Comparison of ENCODE assay signal across 8 cellular contexts in the genomic region with DNA sequence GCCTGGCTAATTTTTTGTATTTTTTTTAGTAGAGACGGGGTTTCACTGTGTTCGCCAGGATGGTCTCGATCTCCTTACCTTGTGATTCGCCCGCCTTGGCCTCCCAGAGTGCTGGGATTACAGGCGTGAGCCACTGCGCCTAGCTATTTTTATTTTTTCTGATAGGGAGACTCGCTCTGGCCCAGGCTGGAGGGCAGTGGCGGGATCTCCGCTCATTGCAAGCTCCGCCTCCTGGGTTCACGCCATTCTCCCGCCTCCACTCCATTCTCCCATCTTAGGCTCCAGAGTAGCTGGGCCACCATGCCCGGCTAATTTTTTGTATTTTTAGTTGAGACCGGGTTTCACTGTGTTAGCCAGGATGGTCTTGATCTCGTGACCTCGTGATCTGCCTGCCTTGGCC. TPM values are rescaled to one million over a fixed set of nuclear protein-coding genes. Genes with fewer than 3 reads are reported as not detected.
A peak's percentile ranks its signal among the peaks of the same experiment; 100 is the strongest.
DNase-seq lines count a peak whose midpoint lies in the region; ATAC-seq and TF ChIP-seq lines count a peak whose summit lies in the region.
"Not testable (repeated sequence)": the region's sequence is repeated elsewhere in the genome, so short reads cannot be mapped to it uniquely, and the experiment has no call there.

No MANE protein-coding gene starts in this region.

- H3K36me3 Mint-ChIP-seq in GM23338 (ENCODE audit: low read depth): peaks cover 10% of the 10 kb centered on the region
- peaks cover 12% of the 10 kb centered on the region for H3K36me3 Mint-ChIP-seq in activated CD8-positive, alpha-beta memory T cell treated with anti-CD3 and anti-CD28 coated beads, Interleukin-2, amount 10 ng/mL, durations not matched to agents 7 days and 5 days
- not testable (repeated sequence) for H3K36me3 Mint-ChIP-seq in activated naive CD8-positive, alpha-beta T cell; naive B cell; type B pancreatic cell
- H3K36me3 Mint-ChIP-seq in effector memory CD8-positive, alpha-beta T cell (ENCODE audit: insufficient read depth): peaks cover 22% of the 10 kb centered on the region

- H3F3A ChIP-seq in GM23338 (replicated peaks; ENCODE audit: low read depth): not testable (repeated sequence)

- H3K27me3 ChIP-seq in GM23338 (ENCODE audit: insufficient read depth); ovary: not testable (repeated sequence)

- not testable (repeated sequence) for DNase-seq in GM23338 (ENCODE audit: low spot score); activated CD8-positive, alpha-beta memory T cell treated with anti-CD3 and anti-CD28 coated beads, Interleukin-2, amount 10 ng/mL, durations not matched to agents 7 days and 5 days; effector memory CD8-positive, alpha-beta T cell; naive B cell
- peak in 3 of 5 donors; percentile 26 to 39 (median 33) for DNase-seq in ovary
- peak; percentile 49 for DNase-seq in type B pancreatic cell (ENCODE audit: extremely low spot score, unreplicated experiment)

- not testable (repeated sequence) for H3K4me3 ChIP-seq in GM23338, ovary

- H3K79me2 ChIP-seq in GM23338 (replicated peaks; ENCODE audit: insufficient read depth): not testable (repeated sequence)

- not testable (repeated sequence) for H3K4me1 Mint-ChIP-seq in GM23338; effector memory CD8-positive, alpha-beta T cell (ENCODE audit: low read depth in 2 of 2); type B pancreatic cell (ENCODE audit: unreplicated experiment)
- H3K4me1 Mint-ChIP-seq in activated CD8-positive, alpha-beta memory T cell treated with anti-CD3 and anti-CD28 coated beads, Interleukin-2, amount 10 ng/mL, durations not matched to agents 7 days and 5 days: peaks cover 28% of the 10 kb centered on the region
- peaks cover 20% of the 10 kb centered on the region for H3K4me1 Mint-ChIP-seq in activated naive CD8-positive, alpha-beta T cell (ENCODE audit: low read depth)
- H3K4me1 Mint-ChIP-seq in naive B cell: peaks cover 0 to 28% (median 0%) of the 10 kb centered on the region in 3 donors

- WGBS in ovary, 3 donors: 91 to 93% (median 92%) methylated on average over 17 of the region's 17 CpGs

- not testable (repeated sequence) for H3K9me3 Mint-ChIP-seq in GM23338; activated CD8-positive, alpha-beta memory T cell treated with anti-CD3 and anti-CD28 coated beads, Interleukin-2, amount 10 ng/mL, durations not matched to agents 7 days and 5 days (ENCODE audit: low read depth); activated naive CD8-positive, alpha-beta T cell (ENCODE audit: low read depth); effector memory CD8-positive, alpha-beta T cell; naive B cell; type B pancreatic cell

- H3K27ac ChIP-seq in GM23338 (ENCODE audit: low read depth) (peak overlapping the region; percentile 45; the same call in 1 of the 2 replicates), VCaP (peak overlapping the region; percentile 31; the same call in 1 of the 2 replicates)
- not testable (repeated sequence) for H3K27ac ChIP-seq in ovary

- H3K4me3 Mint-ChIP-seq in GM23338: peak overlapping the region; percentile 46; the same call in 2 of the 3 replicates
- not testable (repeated sequence) for H3K4me3 Mint-ChIP-seq in activated CD8-positive, alpha-beta memory T cell treated with anti-CD3 and anti-CD28 coated beads, Interleukin-2, amount 10 ng/mL, durations not matched to agents 7 days and 5 days; type B pancreatic cell
- H3K4me3 Mint-ChIP-seq in activated naive CD8-positive, alpha-beta T cell: peak overlapping the region; percentile 77
- H3K4me3 Mint-ChIP-seq in effector memory CD8-positive, alpha-beta T cell: peak overlapping the region; percentile 40 to 53
- peak overlapping the region; percentile 19 to 87 (median 46) for H3K4me3 Mint-ChIP-seq in naive B cell

- not testable (repeated sequence) for ATAC-seq in GM23338; activated CD8-positive, alpha-beta memory T cell treated with anti-CD3 and anti-CD28 coated beads, Interleukin-2, amount 10 ng/mL, durations not matched to agents 7 days and 5 days; effector memory CD8-positive, alpha-beta T cell (replicated peaks); naive B cell (ENCODE audit: low read depth in 2 of 2)

- H3K4me2 ChIP-seq in GM23338: not testable (repeated sequence)

- peak overlapping the region; percentile 72; the same call in 1 of the 2 replicates for H3K27ac Mint-ChIP-seq in GM23338
- peak overlapping the region; percentile 57 for H3K27ac Mint-ChIP-seq in activated CD8-positive, alpha-beta memory T cell treated with anti-CD3 and anti-CD28 coated beads, Interleukin-2, amount 10 ng/mL, durations not matched to agents 7 days and 5 days
- H3K27ac Mint-ChIP-seq in activated naive CD8-positive, alpha-beta T cell: peak overlapping the region; percentile 54
- H3K27ac Mint-ChIP-seq in effector memory CD8-positive, alpha-beta T cell; type B pancreatic cell: not testable (repeated sequence)
- H3K27ac Mint-ChIP-seq in naive B cell: peak overlapping the region in 3 of 6 donors; percentile 70 to 87 (median 84)

- not testable (repeated sequence) for TF ChIP-seq EP300 in ovary (IDR thresholded peaks at IDR 0.05)

- intact Hi-C loops in ovary (cut with DNase I): loop anchor here in 1 of 4 donors (5.0 kb wide), 1 partner anchor 59 kb away; no protein-coding TSS in a partner anchor

- TF ChIP-seq POLR2A in ovary (IDR thresholded peaks at IDR 0.05): not testable (repeated sequence)

- not testable (repeated sequence) for H4K20me1 ChIP-seq in GM23338 (replicated peaks; ENCODE audit: insufficient read depth)

- H3K4me1 ChIP-seq in GM23338 (ENCODE audit: insufficient read depth); ovary (ENCODE audit: insufficient read depth): not testable (repeated sequence)

- H3K9me3 ChIP-seq in ovary: not testable (repeated sequence)

- peaks cover 11% of the 10 kb centered on the region for H3K27me3 Mint-ChIP-seq in GM23338 (ENCODE audit: insufficient read depth, low read depth, poor library complexity)
- not testable (repeated sequence) for H3K27me3 Mint-ChIP-seq in activated CD8-positive, alpha-beta memory T cell treated with anti-CD3 and anti-CD28 coated beads, Interleukin-2, amount 10 ng/mL, durations not matched to agents 7 days and 5 days; activated naive CD8-positive, alpha-beta T cell; effector memory CD8-positive, alpha-beta T cell; naive B cell; type B pancreatic cell

- not testable (repeated sequence) for H3K36me3 ChIP-seq in GM23338 (ENCODE audit: insufficient read depth); ovary

- not testable (repeated sequence) for H2AFZ ChIP-seq in GM23338

- not testable (repeated sequence) for H3K9me2 ChIP-seq in GM23338 (ENCODE audit: insufficient read depth)

- CTCF ChIA-PET in activated CD8-positive, alpha-beta memory T cell treated with anti-CD3 and anti-CD28 coated beads, Interleukin-2, amount 10 ng/mL, durations not matched to agents 7 days and 5 days (lab: Charles Lee): not testable (repeated sequence)

- not testable (repeated sequence) for TF ChIP-seq CTCF in GM23338 (conservative IDR thresholded peaks at IDR 0.05; ENCODE audit: low read depth in 2 of 2); VCaP (conservative IDR thresholded peaks at IDR 0.05); ovary (IDR thresholded peaks at IDR 0.05); type B pancreatic cell (conservative IDR thresholded peaks at IDR 0.05)

RNA-seq across cellular contexts. Expression of a gene that starts 1.9 kb away (rescaled TPM):
- 19.6 and 22.8 TPM in 2 replicates for total RNA-seq in GM23338 (2014; rRNA removed; shearing (Covaris generic))
- polyA plus RNA-seq in GM23338 (2016; fragmentation: Nextera tagmentation; extraction: Ambion mirVana) (72.6 and 76.1 TPM in 2 replicates), naive B cell (ENCODE audit: low read depth in 6 of 6) (10 to 100 TPM; 11.9 to 24.1 (median 14.0) TPM), ovary (10 to 100 TPM; 16.7 to 21.6 TPM)
- 100 to 1,000 TPM in 1 of 2 experiments, 10 to 100 TPM in 1; 80.5 to 100 TPM for total RNA-seq in activated CD8-positive, alpha-beta memory T cell treated with anti-CD3 and anti-CD28 coated beads, Interleukin-2, amount 10 ng/mL, durations not matched to agents 7 days and 5 days
- total RNA-seq in ovary (10 to 100 TPM; 20.9 to 51.3 (median 31.1) TPM), type B pancreatic cell (ENCODE audit: low replicate concordance) (45.9 and 47.0 TPM in 2 replicates)

RNA-seq across cellular contexts. Expression of a gene that starts 33.5 kb away (rescaled TPM):
- total RNA-seq in GM23338 (2014; rRNA removed; shearing (Covaris generic)): 53.4 and 63.0 TPM in 2 replicates
- polyA plus RNA-seq in GM23338 (2016; fragmentation: Nextera tagmentation; extraction: Ambion mirVana): 16.8 and 17.6 TPM in 2 replicates
- 10 to 100 TPM; 46.2 to 50.9 TPM for total RNA-seq in activated CD8-positive, alpha-beta memory T cell treated with anti-CD3 and anti-CD28 coated beads, Interleukin-2, amount 10 ng/mL, durations not matched to agents 7 days and 5 days
- 10 to 100 TPM; 22.5 to 42.1 (median 33.4) TPM for polyA plus RNA-seq in naive B cell (ENCODE audit: low read depth in 6 of 6)
- total RNA-seq in ovary: 10 to 100 TPM; 30.0 to 59.2 (median 45.0) TPM
- polyA plus RNA-seq in ovary: 10 to 100 TPM; 24.7 to 38.2 TPM
- 88.8 and 116 TPM in 2 replicates for total RNA-seq in type B pancreatic cell (ENCODE audit: low replicate concordance)

RNA-seq across cellular contexts. Expression of a gene that starts 52.2 kb away (rescaled TPM):
- 62.8 and 73.2 TPM in 2 replicates for total RNA-seq in GM23338 (2014; rRNA removed; shearing (Covaris generic))
- 45.3 and 47.2 TPM in 2 replicates for polyA plus RNA-seq in GM23338 (2016; fragmentation: Nextera tagmentation; extraction: Ambion mirVana)
- total RNA-seq in activated CD8-positive, alpha-beta memory T cell treated with anti-CD3 and anti-CD28 coated beads, Interleukin-2, amount 10 ng/mL, durations not matched to agents 7 days and 5 days: 100 to 1,000 TPM in 1 of 2 experiments, 10 to 100 TPM in 1; 97.9 to 100 TPM
- 10 to 100 TPM; 38.4 to 56.6 (median 44.5) TPM for polyA plus RNA-seq in naive B cell (ENCODE audit: low read depth in 6 of 6)
- 10 to 100 TPM; 45.1 to 76.0 (median 62.7) TPM for total RNA-seq in ovary
- polyA plus RNA-seq in ovary: 10 to 100 TPM; 21.8 to 57.0 TPM
- 78.4 and 89.2 TPM in 2 replicates for total RNA-seq in type B pancreatic cell (ENCODE audit: low replicate concordance)
